ENCODE assay signal across 8 cellular contexts in genomic region chr14:102500190-102500661, GRCh38. TPM values are rescaled to one million over a fixed set of nuclear protein-coding genes. Genes with fewer than 3 reads are reported as not detected.
DNase-seq lines count a peak whose midpoint lies in the region; ATAC-seq and TF ChIP-seq lines count a peak whose summit lies in the region.

No MANE protein-coding gene starts in this region.

- H3K27me3 ChIP-seq in Peyer's patch (no peaks in the 10 kb centered on the region), duodenal mucosa (ENCODE audit: control insufficient read depth in 1 of 2, insufficient read depth in 2 of 2, low read length in 2 of 2) (no peaks in the 10 kb centered on the region), mucosa of rectum (ENCODE audit: control insufficient read depth in 2 of 2, insufficient read depth in 2 of 2, low read length in 2 of 2) (no peaks in the 10 kb centered on the region), PC-3 (ENCODE audit: low read length) (no peaks in the 10 kb centered on the region)

- BruUV-seq in PC-3 (replicated peaks; lab: Mats Ljungman, UMichigan): no TSS peak

- no peaks in the 10 kb centered on the region for H3K9me3 ChIP-seq in Peyer's patch
- H3K9me3 ChIP-seq in duodenal mucosa (ENCODE audit: control insufficient read depth in 1 of 2, low read length in 2 of 2): no peaks in the 10 kb centered on the region
- no peaks in the 10 kb centered on the region for H3K9me3 ChIP-seq in mucosa of rectum (ENCODE audit: control insufficient read depth in 2 of 2, low read length in 2 of 2)
- no peaks in the 10 kb centered on the region for H3K9me3 ChIP-seq in PC-3 (ENCODE audit: low read length)

- DNase-seq in A172 (ENCODE audit: low spot score): peak; percentile 33
- peak in 1 of 3 donors; percentile 71 for DNase-seq in Peyer's patch
- no peak for DNase-seq in COLO829 (ENCODE audit: low spot score)
- DNase-seq in NCI-H2196 treated with DMSO at 0.1 percent for 48 hours (lab: John Stamatoyannopoulos, UW; ENCODE audit: unreplicated experiment): no peak
- no peak for DNase-seq in PC-3

- intact Hi-C loops in PC-3 (cut with micrococcal nuclease): no loop called here

- CTCF ChIA-PET in PC-3 (lab: Charles Lee): no interaction called here

- no peak overlapping the region for H3K4me2 ChIP-seq in PC-3 (ENCODE audit: low read length)

- no peaks in the 10 kb centered on the region for H3K4me1 ChIP-seq in Peyer's patch
- peaks cover 11 to 26% of the 10 kb centered on the region in 2 donors for H3K4me1 ChIP-seq in duodenal mucosa (ENCODE audit: control insufficient read depth in 1 of 2, insufficient read depth in 2 of 2, low read length in 2 of 2)
- H3K4me1 ChIP-seq in mucosa of rectum (ENCODE audit: control insufficient read depth in 2 of 2, insufficient read depth in 2 of 2, low read length in 2 of 2): peaks cover 0 to 13% of the 10 kb centered on the region in 2 donors
- H3K4me1 ChIP-seq in PC-3 (ENCODE audit: insufficient read depth, low read length): peaks cover 10% of the 10 kb centered on the region

- H3K79me2 ChIP-seq in PC-3 (ENCODE audit: low read length): no peaks in the 10 kb centered on the region

- TF ChIP-seq CTCF in Peyer's patch (IDR thresholded peaks at IDR 0.05) (no peak), PC-3 (conservative IDR thresholded peaks at IDR 0.05; ENCODE audit: low read depth, low read length) (no peak)

- H3K4me3 ChIP-seq in Peyer's patch (no peak overlapping the region), duodenal mucosa (ENCODE audit: low read depth in 1 of 2, low read length in 2 of 2) (no peak overlapping the region), mucosa of rectum (ENCODE audit: low read length in 2 of 2) (no peak overlapping the region), PC-3 (ENCODE audit: low read length) (no peak overlapping the region)

- H3K27ac ChIP-seq in Peyer's patch: peak overlapping the region in 3 of 4 donors; percentile 17 to 62 (median 60)
- peak overlapping the region; percentile 64 for H3K27ac ChIP-seq in duodenal mucosa (ENCODE audit: low read depth, low read length)
- H3K27ac ChIP-seq in mucosa of rectum (ENCODE audit: low read depth in 2 of 2, low read length in 2 of 2): peak overlapping the region; percentile 53 to 54
- H3K27ac ChIP-seq in PC-3 (ENCODE audit: low read length): no peak overlapping the region

- no peaks in the 10 kb centered on the region for H3F3A ChIP-seq in PC-3 (ENCODE audit: low read length, unreplicated experiment)

- no peak overlapping the region for H2AFZ ChIP-seq in PC-3 (ENCODE audit: low read length)

- no peaks in the 10 kb centered on the region for H4K20me1 ChIP-seq in PC-3 (ENCODE audit: low read length)

- H3K36me3 ChIP-seq in Peyer's patch (peaks cover 0 to 20% (median 0%) of the 10 kb centered on the region in 3 donors), duodenal mucosa (ENCODE audit: control insufficient read depth in 1 of 2, insufficient read depth in 2 of 2, low read length in 2 of 2) (peaks cover under 1 to 25% of the 10 kb centered on the region in 2 donors), mucosa of rectum (ENCODE audit: control insufficient read depth in 2 of 2, insufficient read depth in 2 of 2, low read length in 2 of 2) (peaks cover 6 to 13% of the 10 kb centered on the region in 2 donors), PC-3 (ENCODE audit: low read depth, low read length) (no peaks in the 10 kb centered on the region)

- ATAC-seq in GM21423 (IDR thresholded peaks at IDR 0.05; ENCODE audit: unreplicated experiment) (no peak), PC-3 (no peak)

- H3K9ac ChIP-seq in duodenal mucosa (ENCODE audit: low read depth in 1 of 2, low read length in 2 of 2) (peak overlapping the region in 1 of 2 donors; percentile 51), mucosa of rectum (ENCODE audit: low read depth in 1 of 2, low read length in 2 of 2) (no peak overlapping the region), PC-3 (ENCODE audit: low read length) (no peak overlapping the region)

- POLR2A ChIA-PET in PC-3 (lab: Charles Lee; ENCODE audit: unreplicated experiment): no interaction called here

- TF ChIP-seq POLR2A in Peyer's patch (IDR thresholded peaks at IDR 0.05): no peak

- no peaks in the 10 kb centered on the region for H3K9me2 ChIP-seq in PC-3 (replicated peaks; ENCODE audit: low read length)

RNA-seq across cellular contexts. Expression of gene ANKRD9, which starts 9.3 kb away (rescaled TPM):
- 23.6 and 25.5 TPM in 2 replicates for total RNA-seq in A172 (2014; rRNA removed; shearing (Covaris generic))
- total RNA-seq in Peyer's patch: 100 to 1,000 TPM in 3 of 4 donors, 10 to 100 TPM in 1; 52.8 to 450 (median 392) TPM
- total RNA-seq in PC-3 (2014; rRNA removed): 52.6 and 87.6 TPM in 2 replicates
